Comparison of ENCODE assay signal across 9 cellular contexts in the genomic region with DNA sequence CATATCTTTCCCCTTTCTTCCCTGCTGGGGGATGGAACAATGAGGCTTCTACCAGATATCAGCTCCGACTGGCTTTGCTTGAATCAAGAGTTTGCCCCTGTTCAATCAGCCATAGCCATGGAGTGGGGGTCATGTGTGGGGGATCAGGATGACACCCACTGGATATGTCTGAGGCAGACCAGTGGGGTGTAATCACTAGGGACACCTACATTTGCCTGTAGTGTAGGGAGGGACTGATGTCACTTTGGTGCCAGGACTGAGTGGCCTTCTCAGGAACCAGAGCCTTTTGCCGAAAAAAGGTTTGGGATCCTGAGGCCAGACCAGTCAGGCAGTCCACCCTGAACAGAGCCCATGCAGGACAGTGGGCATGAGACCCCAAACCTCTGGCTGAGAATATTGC. TPM values are rescaled to one million over a fixed set of nuclear protein-coding genes. Genes with fewer than 3 reads are reported as not detected.
DNase-seq lines count a peak whose midpoint lies in the region; ATAC-seq and TF ChIP-seq lines count a peak whose summit lies in the region.
"Had no signal": no experiment of that assay in that cellular context is flagged by ENCODE, and none has a peak within 500 bp of the region (broad histone marks: within the 10 kb centered on the region; RNA-seq: fewer than 3 reads in every experiment).

No MANE protein-coding gene starts in this region.

- POLR2A ChIA-PET in HCT116 (lab: Charles Lee) = no interaction called here
- POLR2A ChIA-PET in activated B cell treated with CpG ODN at 0.5 μM for 24 hours (lab: Charles Lee) = interaction anchor here (0.6 kb wide), 1 partner anchor 212 kb away, joined by 10 read pairs; no protein-coding TSS in a partner anchor

- peak overlapping the region; percentile 89 for H3K9ac ChIP-seq in HCT116 (ENCODE audit: low read length)

- peaks cover 9 to 14% of the 10 kb centered on the region in 2 experiments; a peak in 3 of 4 replicates for H3K4me1 ChIP-seq in HCT116 (ENCODE audit: control insufficient read depth in 1 of 2, insufficient read depth in 2 of 2, low read length in 2 of 2)
- peaks cover 9% of the 10 kb centered on the region for H3K4me1 ChIP-seq in right cardiac atrium (ENCODE audit: control insufficient read depth, insufficient read depth, low read length)

- H3K9me3 Mint-ChIP-seq in activated B cell treated with CpG ODN at 0.5 μM for 24 hours = no peaks in the 10 kb centered on the region

- no peaks in the 10 kb centered on the region for H4K20me1 ChIP-seq in HCT116 (ENCODE audit: insufficient read depth)

- peaks cover 30% of the 10 kb centered on the region for H3K36me3 Mint-ChIP-seq in activated B cell treated with CpG ODN at 0.5 μM for 24 hours (ENCODE audit: low read depth)

- no peaks in the 10 kb centered on the region for H3K27me3 Mint-ChIP-seq in activated B cell treated with CpG ODN at 0.5 μM for 24 hours

- peaks cover 6 to 15% of the 10 kb centered on the region in 2 experiments; a peak in 2 of 4 replicates for H3K36me3 ChIP-seq in HCT116 (ENCODE audit: control insufficient read depth in 1 of 2, insufficient read depth in 2 of 2, low read length in 2 of 2)

- peak overlapping the region; percentile 98 for H3K4me3 Mint-ChIP-seq in activated B cell treated with CpG ODN at 0.5 μM for 24 hours

- DNase-seq in HCT116 (ENCODE audit: low read depth, low spot score) = no peak
- no peak for DNase-seq in activated B cell treated with CpG ODN at 0.5 μM for 24 hours
- no peak for DNase-seq in right cardiac atrium
- DNase-seq in NCI-H2171 treated with DMSO at 0.1 percent for 48 hours (lab: John Stamatoyannopoulos, UW) = no peak
- no peak for DNase-seq in NOMO-1 treated with DMSO at 0.1 percent for 48 hours (lab: John Stamatoyannopoulos, UW; ENCODE audit: unreplicated experiment)
- DNase-seq: testis had no signal

- H3K4me3 ChIP-seq in HCT116 (replicated peaks in 1 of 2; ENCODE audit: low read depth in 1 of 2, low read length in 2 of 2) (peak overlapping the region; percentile 88 to 94), right cardiac atrium (ENCODE audit: low read length) (peak overlapping the region; percentile 95), skin epidermis (peak overlapping the region; percentile 67 to 86 (median 79))

- WGBS in right cardiac atrium = 72% methylated on average over 2 of the region's 2 CpGs

- BruUV-seq in HCT116 (replicated peaks; lab: Mats Ljungman, UMichigan) = no TSS peak

- no peak overlapping the region for H2AFZ ChIP-seq in HCT116 (ENCODE audit: low read depth, low read length, poor library complexity, severe bottlenecking)

- intact Hi-C loops in HCT116 (cut with micrococcal nuclease) (no loop called here), activated B cell treated with CpG ODN at 0.5 μM for 24 hours (cut with micrococcal nuclease) (no loop called here), right cardiac atrium (cut with DNase I) (no loop called here)

- H3K4me2 ChIP-seq in HCT116 (ENCODE audit: low read length) = peak overlapping the region; percentile 91

- TF ChIP-seq CTCF in HCT116 (IDR thresholded peaks at IDR 0.05 in 2 of 3, conservative IDR thresholded peaks at IDR 0.05 in 1 of 3; ENCODE audit: borderline replicate concordance in 1 of 3, insufficient read depth in 1 of 3, low read depth in 2 of 3, low read length in 2 of 3) (no peak), activated B cell treated with CpG ODN at 0.5 μM for 24 hours (IDR thresholded peaks at IDR 0.05) (no peak)

- ATAC-seq in HCT116 (peak; percentile 9; the same call in 1 of the 2 replicates), activated B cell treated with CpG ODN at 0.5 μM for 24 hours (ENCODE audit: low read depth) (no peak), right cardiac atrium (no peak), HG02623 (IDR thresholded peaks at IDR 0.05; ENCODE audit: unreplicated experiment) (no peak), GM19397 (IDR thresholded peaks at IDR 0.05; ENCODE audit: unreplicated experiment) (no peak)

- no peak overlapping the region for H3K27ac Mint-ChIP-seq in activated B cell treated with CpG ODN at 0.5 μM for 24 hours

- TF ChIP-seq RAD21 in HCT116 (IDR thresholded peaks at IDR 0.05; ENCODE audit: low read depth) = no peak

- H3K9me3 ChIP-seq in HCT116 (ENCODE audit: control insufficient read depth in 1 of 2, insufficient read depth in 1 of 2, low read depth in 1 of 2, low read length in 2 of 2) (no peaks in the 10 kb centered on the region), right cardiac atrium (ENCODE audit: control insufficient read depth, low read length) (no peaks in the 10 kb centered on the region)
- H3K9me3 ChIP-seq: testis had no signal

- H3K4me1 Mint-ChIP-seq in activated B cell treated with CpG ODN at 0.5 μM for 24 hours = peaks cover 27% of the 10 kb centered on the region

- H3K9me2 ChIP-seq in HCT116 (ENCODE audit: insufficient read depth) = no peaks in the 10 kb centered on the region

- TF ChIP-seq POLR2A in HCT116 (IDR thresholded peaks at IDR 0.05; ENCODE audit: borderline replicate concordance, extremely low read depth, insufficient read depth, insufficient read length) = no peak

- H3K27ac ChIP-seq in HCT116 (ENCODE audit: low read depth, low read length) = peak overlapping the region; percentile 91
- no peak overlapping the region for H3K27ac ChIP-seq in right cardiac atrium (ENCODE audit: low read length)
- H3K27ac ChIP-seq in skin epidermis = peak overlapping the region in 8 of 21 experiments; percentile 82 to 96 (median 92)
- H3K27ac ChIP-seq: testis had no signal

- H3K79me2 ChIP-seq in HCT116 (ENCODE audit: insufficient read depth, low read length) = peaks cover 56% of the 10 kb centered on the region

- CTCF ChIA-PET in HCT116 (lab: Charles Lee) (no interaction called here), activated B cell treated with CpG ODN at 0.5 μM for 24 hours (lab: Charles Lee) (interaction anchor here (1.2 kb wide), 1 partner anchor 10 kb away, joined by 3 read pairs; no protein-coding TSS in a partner anchor)

- RAD21 ChIA-PET in HCT116 (lab: Charles Lee; ENCODE audit: low non-redundant PET in 1 of 2, low total read pairs in 2 of 2, uncharacterized antibody in 2 of 2, unreplicated experiment in 2 of 2) = no interaction called here

- H3K27me3 ChIP-seq in HCT116 (ENCODE audit: insufficient read depth, low read length) = no peaks in the 10 kb centered on the region
- H3K27me3 ChIP-seq in right cardiac atrium (ENCODE audit: control insufficient read depth, insufficient read depth) = no peaks in the 10 kb centered on the region
- H3K27me3 ChIP-seq: testis had no signal

TF ChIP-seq in HCT116, 20 proteins besides CTCF, POLR2A, EP300 and RAD21 (continues in another document):
- no peak for TF ChIP-seq TCF7L2 (IDR thresholded peaks at IDR 0.05; ENCODE audit: borderline replicate concordance, extremely low read depth, insufficient read depth, insufficient read length)
- TF ChIP-seq, protein P1, sequence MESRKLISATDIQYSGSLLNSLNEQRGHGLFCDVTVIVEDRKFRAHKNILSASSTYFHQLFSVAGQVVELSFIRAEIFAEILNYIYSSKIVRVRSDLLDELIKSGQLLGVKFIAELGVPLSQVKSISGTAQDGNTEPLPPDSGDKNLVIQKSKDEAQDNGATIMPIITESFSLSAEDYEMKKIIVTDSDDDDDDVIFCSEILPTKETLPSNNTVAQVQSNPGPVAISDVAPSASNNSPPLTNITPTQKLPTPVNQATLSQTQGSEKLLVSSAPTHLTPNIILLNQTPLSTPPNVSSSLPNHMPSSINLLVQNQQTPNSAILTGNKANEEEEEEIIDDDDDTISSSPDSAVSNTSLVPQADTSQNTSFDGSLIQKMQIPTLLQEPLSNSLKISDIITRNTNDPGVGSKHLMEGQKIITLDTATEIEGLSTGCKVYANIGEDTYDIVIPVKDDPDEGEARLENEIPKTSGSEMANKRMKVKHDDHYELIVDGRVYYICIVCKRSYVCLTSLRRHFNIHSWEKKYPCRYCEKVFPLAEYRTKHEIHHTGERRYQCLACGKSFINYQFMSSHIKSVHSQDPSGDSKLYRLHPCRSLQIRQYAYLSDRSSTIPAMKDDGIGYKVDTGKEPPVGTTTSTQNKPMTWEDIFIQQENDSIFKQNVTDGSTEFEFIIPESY (IDR thresholded peaks at IDR 0.05; ENCODE audit: extremely low read depth, insufficient replicate concordance, low read length) = no peak
- no peak for TF ChIP-seq YY1 (IDR thresholded peaks at IDR 0.05; ENCODE audit: extremely low read depth, insufficient replicate concordance, low read depth, low read length)
- TF ChIP-seq EZH2phosphoT487 (IDR thresholded peaks at IDR 0.05; ENCODE audit: borderline replicate concordance) = no peak
- TF ChIP-seq POLR2AphosphoS5 (IDR thresholded peaks at IDR 0.05; ENCODE audit: low read depth, low read length) = no peak
- no peak for TF ChIP-seq ELF1 (IDR thresholded peaks at IDR 0.05; ENCODE audit: borderline replicate concordance, low read depth)
- no peak for TF ChIP-seq SP1 (IDR thresholded peaks at IDR 0.05; ENCODE audit: low read depth)
- no peak for TF ChIP-seq EGR1 (IDR thresholded peaks at IDR 0.05; ENCODE audit: low read depth)
- no peak for TF ChIP-seq CBX3 (IDR thresholded peaks at IDR 0.05; ENCODE audit: low read depth)
- no peak for TF ChIP-seq SIN3A (IDR thresholded peaks at IDR 0.05; ENCODE audit: low read depth)
- no peak for TF ChIP-seq CEBPB (IDR thresholded peaks at IDR 0.05; ENCODE audit: low read depth)
- no peak for TF ChIP-seq JUND (IDR thresholded peaks at IDR 0.05)
- no peak for TF ChIP-seq EZH2 (IDR thresholded peaks at IDR 0.05)

RNA-seq across cellular contexts. Expression of gene ITPA, which starts 1.0 kb away (rescaled TPM):
- total RNA-seq in HCT116 (2021; ENCODE audit: unreplicated experiment) (77.3 TPM), activated B cell treated with CpG ODN at 0.5 μM for 24 hours (82.1 and 84.8 TPM in 2 replicates), right cardiac atrium (10 to 100 TPM; 16.6 to 21.1 (median 17.0) TPM)
- polyA plus RNA-seq in HCT116 (2012) = 34.8 and 51.5 TPM in 2 replicates
- 21.8 TPM for polyA plus RNA-seq in right cardiac atrium

RNA-seq across cellular contexts. Expression of gene DDRGK1, which starts 5.9 kb away (rescaled TPM):
- total RNA-seq in HCT116 (2021; ENCODE audit: unreplicated experiment) (45.8 TPM), activated B cell treated with CpG ODN at 0.5 μM for 24 hours (37.1 and 46.1 TPM in 2 replicates), right cardiac atrium (10 to 100 TPM; 37.4 to 40.6 (median 38.9) TPM)
- polyA plus RNA-seq in HCT116 (2012) = 53.5 and 57.2 TPM in 2 replicates
- 38.1 TPM for polyA plus RNA-seq in right cardiac atrium

RNA-seq across cellular contexts. Expression of gene SLC4A11, which starts 28.6 kb away (rescaled TPM):
- total RNA-seq in HCT116 (2021; ENCODE audit: unreplicated experiment) (22.7 TPM), activated B cell treated with CpG ODN at 0.5 μM for 24 hours (0.58 and 0.88 TPM in 2 replicates), right cardiac atrium (under 1 TPM in 1 of 4 donors, not detected in 3; 0.29 TPM)
- polyA plus RNA-seq in HCT116 (2012) = 13.5 and 14.9 TPM in 2 replicates
- polyA plus RNA-seq in right cardiac atrium = 0.36 TPM

RNA-seq across cellular contexts. Expression of gene LZTS3, which starts 37.0 kb away (rescaled TPM):
- total RNA-seq in HCT116 (2021; ENCODE audit: unreplicated experiment) (5.2 TPM), activated B cell treated with CpG ODN at 0.5 μM for 24 hours (0.64 and 0.84 TPM in 2 replicates), right cardiac atrium (10 to 100 TPM; 14.1 to 26.9 (median 23.0) TPM)
- 3.6 and 3.7 TPM in 2 replicates for polyA plus RNA-seq in HCT116 (2012)
- 16.8 TPM for polyA plus RNA-seq in right cardiac atrium

RNA-seq across cellular contexts. Expression of gene FASTKD5, which starts 50.7 kb away (rescaled TPM):
- total RNA-seq in HCT116 (2021; ENCODE audit: unreplicated experiment) = 13.5 TPM
- 7.3 and 8.0 TPM in 2 replicates for polyA plus RNA-seq in HCT116 (2012)
- 23.7 and 24.6 TPM in 2 replicates for total RNA-seq in activated B cell treated with CpG ODN at 0.5 μM for 24 hours
- total RNA-seq in right cardiac atrium = 10 to 100 TPM; 16.5 to 21.0 (median 18.8) TPM
- polyA plus RNA-seq in right cardiac atrium = 16.8 TPM

Comparison
In these comparisons a context has a peak if more than half of its experiments do, and no peak if none do; other contexts are left out.
1. RNA of gene SLC4A11, which starts 28.6 kb away (total RNA-seq): 22.7 TPM in HCT116 (single experiment); 0.58 to 0.88 TPM in activated B cell treated with CpG ODN at 0.5 μM for 24 hours and 0.29 TPM in right cardiac atrium; every median in the first group is over 10 times any median in the second.
2. Peak in every context shown above with its lines, with median percentiles within 50 percentile points of each other: H3K4me3 ChIP-seq.